In genomic region chr7:91046322-91047088, GRCh38 we compare ENCODE assay signal across 11 cellular contexts.
DNase-seq lines count a peak whose midpoint lies in the region; ATAC-seq, FAIRE-seq and TF ChIP-seq lines count a peak whose summit lies in the region.
"Had no signal": no experiment of that assay in that cellular context is flagged by ENCODE, and none has a peak within 500 bp of the region (broad histone marks: within the 10 kb centered on the region; RNA-seq: fewer than 3 reads in every experiment).

No MANE protein-coding gene starts in this region.

- H3K4me3 ChIP-seq in OCI-LY3 (ENCODE audit: low read length), result no peak overlapping the region
- no peak overlapping the region for H3K4me3 ChIP-seq in fibroblast of lung (replicated peaks in 1 of 4; ENCODE audit: control extremely low read depth in 1 of 4, insufficient read depth in 1 of 4, low read depth in 3 of 4, low read length in 4 of 4)
- H3K4me3 ChIP-seq in smooth muscle cell, result no peak overlapping the region
- no peak overlapping the region for H3K4me3 ChIP-seq in pancreas

- no peaks in the 10 kb centered on the region for H3K9me3 ChIP-seq in OCI-LY3 (ENCODE audit: insufficient read depth, low read length)
- H3K9me3 ChIP-seq in fibroblast of lung (ENCODE audit: control insufficient read depth, insufficient read depth, low read depth, low read length), result no peaks in the 10 kb centered on the region
- no peaks in the 10 kb centered on the region for H3K9me3 ChIP-seq in smooth muscle cell (replicated peaks; ENCODE audit: low read depth)
- no peaks in the 10 kb centered on the region for H3K9me3 ChIP-seq in pancreas

- ATAC-seq in pancreas, result no peak

- H3K79me2 ChIP-seq in OCI-LY3 (ENCODE audit: low read length), result no peaks in the 10 kb centered on the region
- H3K79me2 ChIP-seq in fibroblast of lung (ENCODE audit: control insufficient read depth, insufficient read depth, low read length), result no peaks in the 10 kb centered on the region
- no peaks in the 10 kb centered on the region for H3K79me2 ChIP-seq in smooth muscle cell (ENCODE audit: low read depth)

- peak; percentile 11 for DNase-seq in NCI-H1694 treated with DMSO at 0.1 percent for 48 hours (lab: John Stamatoyannopoulos, UW)
- DNase-seq in NCI-H1694 (lab: John Stamatoyannopoulos, UW), result no peak
- DNase-seq in fibroblast of lung (ENCODE audit: low read depth in 2 of 2), result peak; percentile 19 to 44
- no peak for DNase-seq in smooth muscle cell (lab: John Stamatoyannopoulos, UW; ENCODE audit: unreplicated experiment)
- DNase-seq in pancreas, result no peak
- no peak for DNase-seq in stimulated activated CD4-positive, alpha-beta T cell treated with anti-CD3 and anti-CD28 coated beads, Interleukin-4, amount 100 ng/mL, for 4 hours
- DNase-seq in activated CD4-positive, alpha-beta T cell treated with anti-CD3 and anti-CD28 coated beads, Interleukin-2, amount 50 U/mL, for 4 hours, result no peak
- DNase-seq: islet precursor cell; Right ventricle myocardium superior; stimulated activated CD4-positive, alpha-beta T cell treated with anti-CD3 and anti-CD28 coated beads, Interleukin-12 subunit alpha, Interleukin-12 subunit beta, amount 100 ng/mL, for 4 hours had no signal

- no peak overlapping the region for H3K4me2 ChIP-seq in OCI-LY3 (ENCODE audit: low read length)
- no peak overlapping the region for H3K4me2 ChIP-seq in fibroblast of lung (ENCODE audit: extremely low read depth, insufficient read depth, low read length)
- no peak overlapping the region for H3K4me2 ChIP-seq in smooth muscle cell

- H3K27ac ChIP-seq in OCI-LY3 (ENCODE audit: low read length), result no peak overlapping the region
- no peak overlapping the region for H3K27ac ChIP-seq in fibroblast of lung (ENCODE audit: insufficient read depth, low read length)
- H3K27ac ChIP-seq in smooth muscle cell (ENCODE audit: low read depth), result no peak overlapping the region
- no peak overlapping the region for H3K27ac ChIP-seq in pancreas

- WGBS in smooth muscle cell (ENCODE audit: low lambda C conversion rate), result 86% methylated on average over 2 of the region's 2 CpGs
- 80 to 95% methylated on average over 2 of the region's 2 CpGs for WGBS in pancreas, 2 donors

- H3K4me1 ChIP-seq in OCI-LY3 (ENCODE audit: low read length) (peaks cover 6% of the 10 kb centered on the region; the same call in 1 of the 2 replicates), fibroblast of lung (ENCODE audit: control insufficient read depth, extremely low read depth, insufficient read depth, low read length) (no peaks in the 10 kb centered on the region), smooth muscle cell (ENCODE audit: low read depth) (no peaks in the 10 kb centered on the region), pancreas (no peaks in the 10 kb centered on the region)

- H4K20me1 ChIP-seq in OCI-LY3 (ENCODE audit: insufficient read depth, low read length) (no peaks in the 10 kb centered on the region), fibroblast of lung (ENCODE audit: control insufficient read depth, extremely low read depth, insufficient read depth, low read length) (no peaks in the 10 kb centered on the region), smooth muscle cell (ENCODE audit: low read depth) (no peaks in the 10 kb centered on the region)

- H2AFZ ChIP-seq in OCI-LY3 (ENCODE audit: low read depth, low read length) (no peak overlapping the region), fibroblast of lung (ENCODE audit: low read length) (no peak overlapping the region), smooth muscle cell (ENCODE audit: low read depth) (peak overlapping the region; percentile 3)

- H3K27me3 ChIP-seq in OCI-LY3 (ENCODE audit: low read depth, low read length) (peaks cover 4% of the 10 kb centered on the region; the same call in 1 of the 2 replicates), fibroblast of lung (ENCODE audit: control insufficient read depth, insufficient read depth, low read length) (no peaks in the 10 kb centered on the region), smooth muscle cell (ENCODE audit: low read depth) (no peaks in the 10 kb centered on the region), pancreas (no peaks in the 10 kb centered on the region)

- no peaks in the 10 kb centered on the region for H3K36me3 ChIP-seq in OCI-LY3 (replicated peaks; ENCODE audit: low read depth, low read length)
- no peaks in the 10 kb centered on the region for H3K36me3 ChIP-seq in fibroblast of lung (ENCODE audit: control insufficient read depth, insufficient read depth, low read length)
- no peaks in the 10 kb centered on the region for H3K36me3 ChIP-seq in smooth muscle cell (ENCODE audit: low read depth)
- H3K36me3 ChIP-seq in pancreas, result no peaks in the 10 kb centered on the region

- peak; percentile 58 for TF ChIP-seq CTCF in OCI-LY3 (IDR thresholded peaks at IDR 0.05; ENCODE audit: low read depth, low read length)
- peak in 1 of 2 donors; percentile 26 for TF ChIP-seq CTCF in fibroblast of lung (conservative IDR thresholded peaks at IDR 0.05 in 1 of 2, IDR thresholded peaks at IDR 0.05 in 1 of 2; ENCODE audit: low read depth in 1 of 2, low read length in 2 of 2)
- TF ChIP-seq CTCF in smooth muscle cell (IDR thresholded peaks at IDR 0.05; ENCODE audit: borderline replicate concordance, insufficient read depth, poor library complexity, severe bottlenecking), result peak; percentile 52
- TF ChIP-seq CTCF in pancreas (IDR thresholded peaks at IDR 0.05), result peak in 2 of 4 donors; percentile 6 to 9

- no peak for FAIRE-seq in pancreas (lab: Jason Lieb, UNC)

- H3K9ac ChIP-seq in OCI-LY3 (ENCODE audit: low read length) (no peak overlapping the region), fibroblast of lung (ENCODE audit: insufficient read depth, low read length) (no peak overlapping the region), smooth muscle cell (ENCODE audit: low read depth) (no peak overlapping the region)

- H3F3A ChIP-seq in smooth muscle cell (ENCODE audit: low read depth), result no peaks in the 10 kb centered on the region

- intact Hi-C loops in pancreas (cut with DNase I), result loop anchor here in 1 of 3 donors (10.0 kb wide), 1 partner anchor 582 kb away; the partner anchor contains the start of gene PTTG1IP2

Comparison
In these comparisons a context has a peak if more than half of its experiments do, and no peak if none do; other contexts are left out.
1. DNase-seq: peak in NCI-H1694 treated with DMSO at 0.1 percent for 48 hours (single experiment) and fibroblast of lung (2 of 2); none in NCI-H1694 (single experiment), smooth muscle cell (single experiment), pancreas (0 of 6), stimulated activated CD4-positive, alpha-beta T cell treated with anti-CD3 and anti-CD28 coated beads, Interleukin-4, amount 100 ng/mL, for 4 hours (0 of 2) and activated CD4-positive, alpha-beta T cell treated with anti-CD3 and anti-CD28 coated beads, Interleukin-2, amount 50 U/mL, for 4 hours (0 of 2).